1 cellular context compared by ENCODE assay signal in genomic region chr11:117143871-117144476, GRCh38.
TF ChIP-seq lines count a peak whose summit lies in the region.

A gene with protein sequence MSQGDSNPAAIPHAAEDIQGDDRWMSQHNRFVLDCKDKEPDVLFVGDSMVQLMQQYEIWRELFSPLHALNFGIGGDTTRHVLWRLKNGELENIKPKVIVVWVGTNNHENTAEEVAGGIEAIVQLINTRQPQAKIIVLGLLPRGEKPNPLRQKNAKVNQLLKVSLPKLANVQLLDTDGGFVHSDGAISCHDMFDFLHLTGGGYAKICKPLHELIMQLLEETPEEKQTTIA (plus strand): TSS chr11:117144287. CDS start chr11:117152448, 8,161 bp downstream.

TF ChIP-seq in HepG2, 621 proteins besides CTCF, POLR2A, EP300 and RAD21 (continued from another document and continues in another):
- TF ChIP-seq, protein P1, sequence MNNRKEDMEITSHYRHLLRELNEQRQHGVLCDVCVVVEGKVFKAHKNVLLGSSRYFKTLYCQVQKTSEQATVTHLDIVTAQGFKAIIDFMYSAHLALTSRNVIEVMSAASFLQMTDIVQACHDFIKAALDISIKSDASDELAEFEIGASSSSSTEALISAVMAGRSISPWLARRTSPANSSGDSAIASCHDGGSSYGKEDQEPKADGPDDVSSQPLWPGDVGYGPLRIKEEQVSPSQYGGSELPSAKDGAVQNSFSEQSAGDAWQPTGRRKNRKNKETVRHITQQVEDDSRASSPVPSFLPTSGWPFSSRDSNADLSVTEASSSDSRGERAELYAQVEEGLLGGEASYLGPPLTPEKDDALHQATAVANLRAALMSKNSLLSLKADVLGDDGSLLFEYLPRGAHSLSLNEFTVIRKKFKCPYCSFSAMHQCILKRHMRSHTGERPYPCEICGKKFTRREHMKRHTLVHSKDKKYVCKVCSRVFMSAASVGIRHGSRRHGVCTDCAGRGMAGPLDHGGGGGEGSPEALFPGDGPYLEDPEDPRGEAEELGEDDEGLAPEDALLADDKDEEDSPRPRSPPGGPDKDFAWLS (CRISPR knock-in tag; IDR thresholded peaks at IDR 0.05; ENCODE audit: borderline replicate concordance): no peak; the same call in 1 of the 2 replicates
- TF ChIP-seq ARNT2 (CRISPR knock-in tag; IDR thresholded peaks at IDR 0.05; ENCODE audit: low read depth) (peak; percentile 33; the same call in 1 of the 2 replicates), XRCC5 (optimal IDR thresholded peaks at IDR 0.05; ENCODE audit: low read length) (peak; percentile 15), SMYD3 (CRISPR knock-in tag; IDR thresholded peaks at IDR 0.05) (no peak), PHB2 (IDR thresholded peaks at IDR 0.05; ENCODE audit: partially characterized antibody) (no peak), CREB1 (IDR thresholded peaks at IDR 0.05) (peak; percentile 16), CREB1 (CRISPR knock-in tag; IDR thresholded peaks at IDR 0.05) (peak; percentile 70), ZNF569 (CRISPR knock-in tag; IDR thresholded peaks at IDR 0.05; ENCODE audit: borderline replicate concordance) (no peak), ZFP1 (CRISPR knock-in tag; IDR thresholded peaks at IDR 0.05) (no peak), ZFP91 (CRISPR knock-in tag; IDR thresholded peaks at IDR 0.05; ENCODE audit: borderline replicate concordance) (peak; percentile 99), RAD51 (IDR thresholded peaks at IDR 0.05; ENCODE audit: borderline replicate concordance) (no peak), ARID3A (IDR thresholded peaks at IDR 0.05; ENCODE audit: low read depth, low read length) (no peak), TP53 (CRISPR knock-in tag; conservative IDR thresholded peaks at IDR 0.05) (peak; percentile 26; the same call in 1 of the 2 replicates), ZNF878 (CRISPR knock-in tag; IDR thresholded peaks at IDR 0.05) (no peak), ZNF256 (CRISPR knock-in tag; conservative IDR thresholded peaks at IDR 0.05) (no peak; the same call in 1 of the 2 replicates), CREM (IDR thresholded peaks at IDR 0.05) (peak; percentile 72), CREM (CRISPR knock-in tag; IDR thresholded peaks at IDR 0.05) (no peak), GATAD1 (CRISPR knock-in tag; IDR thresholded peaks at IDR 0.05) (peak; percentile 86), IKZF4 (CRISPR knock-in tag; IDR thresholded peaks at IDR 0.05; ENCODE audit: borderline replicate concordance, low read depth, not compliant biosample characterization) (peak; percentile 74), ZNF160 (CRISPR knock-in tag; IDR thresholded peaks at IDR 0.05) (no peak; the same call in 1 of the 2 replicates), ESRRA (CRISPR knock-in tag; IDR thresholded peaks at IDR 0.05; ENCODE audit: low read depth) (peak; percentile 44; the same call in 1 of the 2 replicates), DR1 (CRISPR knock-in tag; IDR thresholded peaks at IDR 0.05) (peak; percentile 88), GABPA (IDR thresholded peaks at IDR 0.05; ENCODE audit: low read depth, low read length) (peak; percentile 91), GABPA (CRISPR knock-in tag; IDR thresholded peaks at IDR 0.05; ENCODE audit: low read depth) (peak; percentile 95), HOMEZ (CRISPR knock-in tag; IDR thresholded peaks at IDR 0.05; ENCODE audit: low read depth) (peak; percentile 36; the same call in 1 of the 2 replicates), ZNF672 (CRISPR knock-in tag; IDR thresholded peaks at IDR 0.05) (no peak), ZNF598 (CRISPR knock-in tag; IDR thresholded peaks at IDR 0.05; ENCODE audit: borderline replicate concordance) (peak; percentile 86; the same call in 1 of the 2 replicates), ZNF484 (CRISPR knock-in tag; IDR thresholded peaks at IDR 0.05; ENCODE audit: borderline replicate concordance, low read depth) (peak; percentile 88; the same call in 1 of the 2 replicates), ZNF713 (CRISPR knock-in tag; IDR thresholded peaks at IDR 0.05) (no peak), ZNF432 (CRISPR knock-in tag; IDR thresholded peaks at IDR 0.05; ENCODE audit: borderline replicate concordance) (no peak), ZNF720 (CRISPR knock-in tag; IDR thresholded peaks at IDR 0.05) (no peak), MIXL1 (CRISPR knock-in tag; IDR thresholded peaks at IDR 0.05) (0 out of 2 replicates have a peak, but pooled peaks have one; percentile 13), ZNF503 (CRISPR knock-in tag; IDR thresholded peaks at IDR 0.05) (no peak; the same call in 1 of the 2 replicates), ZNF121 (CRISPR knock-in tag; IDR thresholded peaks at IDR 0.05) (0 out of 2 replicates have a peak, but pooled peaks have one; percentile 22), ZNF18 (CRISPR knock-in tag; IDR thresholded peaks at IDR 0.05; ENCODE audit: insufficient replicate concordance) (peak; percentile 89), ZNF891 (CRISPR knock-in tag; IDR thresholded peaks at IDR 0.05) (peak; percentile 84; the same call in 1 of the 2 replicates), CENPBD1 (CRISPR knock-in tag; IDR thresholded peaks at IDR 0.05; ENCODE audit: borderline replicate concordance, low read depth) (no peak), NR2C2 (CRISPR knock-in tag; IDR thresholded peaks at IDR 0.05; ENCODE audit: borderline replicate concordance) (peak; percentile 67), RXRA (CRISPR knock-in tag; IDR thresholded peaks at IDR 0.05) (peak; percentile 73), CBFB (CRISPR knock-in tag; IDR thresholded peaks at IDR 0.05) (peak; percentile 77; the same call in 1 of the 2 replicates), SMC3 (IDR thresholded peaks at IDR 0.05; ENCODE audit: low read length) (no peak), SPEN (CRISPR knock-in tag; IDR thresholded peaks at IDR 0.05; ENCODE audit: low read depth) (peak; percentile 78), RNF2 (conservative IDR thresholded peaks at IDR 0.05; ENCODE audit: low read depth) (peak; percentile 75), NFATC3 (CRISPR knock-in tag; IDR thresholded peaks at IDR 0.05) (peak; percentile 91; the same call in 1 of the 2 replicates)
- TF ChIP-seq, protein P2, sequence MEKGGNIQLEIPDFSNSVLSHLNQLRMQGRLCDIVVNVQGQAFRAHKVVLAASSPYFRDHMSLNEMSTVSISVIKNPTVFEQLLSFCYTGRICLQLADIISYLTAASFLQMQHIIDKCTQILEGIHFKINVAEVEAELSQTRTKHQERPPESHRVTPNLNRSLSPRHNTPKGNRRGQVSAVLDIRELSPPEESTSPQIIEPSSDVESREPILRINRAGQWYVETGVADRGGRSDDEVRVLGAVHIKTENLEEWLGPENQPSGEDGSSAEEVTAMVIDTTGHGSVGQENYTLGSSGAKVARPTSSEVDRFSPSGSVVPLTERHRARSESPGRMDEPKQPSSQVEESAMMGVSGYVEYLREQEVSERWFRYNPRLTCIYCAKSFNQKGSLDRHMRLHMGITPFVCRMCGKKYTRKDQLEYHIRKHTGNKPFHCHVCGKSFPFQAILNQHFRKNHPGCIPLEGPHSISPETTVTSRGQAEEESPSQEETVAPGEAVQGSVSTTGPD (CRISPR knock-in tag; IDR thresholded peaks at IDR 0.05): no peak
- TF ChIP-seq, protein P3, sequence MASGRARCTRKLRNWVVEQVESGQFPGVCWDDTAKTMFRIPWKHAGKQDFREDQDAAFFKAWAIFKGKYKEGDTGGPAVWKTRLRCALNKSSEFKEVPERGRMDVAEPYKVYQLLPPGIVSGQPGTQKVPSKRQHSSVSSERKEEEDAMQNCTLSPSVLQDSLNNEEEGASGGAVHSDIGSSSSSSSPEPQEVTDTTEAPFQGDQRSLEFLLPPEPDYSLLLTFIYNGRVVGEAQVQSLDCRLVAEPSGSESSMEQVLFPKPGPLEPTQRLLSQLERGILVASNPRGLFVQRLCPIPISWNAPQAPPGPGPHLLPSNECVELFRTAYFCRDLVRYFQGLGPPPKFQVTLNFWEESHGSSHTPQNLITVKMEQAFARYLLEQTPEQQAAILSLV (CRISPR knock-in tag; IDR thresholded peaks at IDR 0.05; ENCODE audit: borderline replicate concordance): no peak
- TF ChIP-seq, protein P4, sequence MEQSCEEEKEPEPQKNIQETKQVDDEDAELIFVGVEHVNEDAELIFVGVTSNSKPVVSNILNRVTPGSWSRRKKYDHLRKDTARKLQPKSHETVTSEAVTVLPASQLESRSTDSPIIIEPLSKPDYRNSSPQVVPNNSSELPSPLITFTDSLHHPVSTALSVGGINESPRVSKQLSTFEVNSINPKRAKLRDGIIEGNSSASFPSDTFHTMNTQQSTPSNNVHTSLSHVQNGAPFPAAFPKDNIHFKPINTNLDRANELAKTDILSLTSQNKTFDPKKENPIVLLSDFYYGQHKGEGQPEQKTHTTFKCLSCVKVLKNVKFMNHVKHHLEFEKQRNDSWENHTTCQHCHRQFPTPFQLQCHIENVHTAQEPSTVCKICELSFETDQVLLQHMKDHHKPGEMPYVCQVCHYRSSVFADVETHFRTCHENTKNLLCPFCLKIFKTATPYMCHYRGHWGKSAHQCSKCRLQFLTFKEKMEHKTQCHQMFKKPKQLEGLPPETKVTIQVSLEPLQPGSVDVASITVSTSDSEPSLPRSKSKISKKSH (CRISPR knock-in tag; IDR thresholded peaks at IDR 0.05; ENCODE audit: borderline replicate concordance): peak; percentile 81; the same call in 1 of the 2 replicates
- TF ChIP-seq, protein P5, sequence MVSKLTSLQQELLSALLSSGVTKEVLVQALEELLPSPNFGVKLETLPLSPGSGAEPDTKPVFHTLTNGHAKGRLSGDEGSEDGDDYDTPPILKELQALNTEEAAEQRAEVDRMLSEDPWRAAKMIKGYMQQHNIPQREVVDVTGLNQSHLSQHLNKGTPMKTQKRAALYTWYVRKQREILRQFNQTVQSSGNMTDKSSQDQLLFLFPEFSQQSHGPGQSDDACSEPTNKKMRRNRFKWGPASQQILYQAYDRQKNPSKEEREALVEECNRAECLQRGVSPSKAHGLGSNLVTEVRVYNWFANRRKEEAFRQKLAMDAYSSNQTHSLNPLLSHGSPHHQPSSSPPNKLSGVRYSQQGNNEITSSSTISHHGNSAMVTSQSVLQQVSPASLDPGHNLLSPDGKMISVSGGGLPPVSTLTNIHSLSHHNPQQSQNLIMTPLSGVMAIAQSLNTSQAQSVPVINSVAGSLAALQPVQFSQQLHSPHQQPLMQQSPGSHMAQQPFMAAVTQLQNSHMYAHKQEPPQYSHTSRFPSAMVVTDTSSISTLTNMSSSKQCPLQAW (CRISPR knock-in tag; IDR thresholded peaks at IDR 0.05): peak; percentile 81
